14 cellular contexts compared by ENCODE assay signal in genomic region chr10:14758994-14759664, GRCh38. TPM values are rescaled to one million over a fixed set of nuclear protein-coding genes. Genes with fewer than 3 reads are reported as not detected.
DNase-seq lines count a peak whose midpoint lies in the region; TF ChIP-seq lines count a peak whose summit lies in the region.
"Had no signal": no experiment of that assay in that cellular context is flagged by ENCODE, and none has a peak within 500 bp of the region (broad histone marks: within the 10 kb centered on the region; RNA-seq: fewer than 3 reads in every experiment).

No MANE protein-coding gene starts in this region.

- H3K9me3 Mint-ChIP-seq in chondrocyte (ENCODE audit: low read depth) (no peaks in the 10 kb centered on the region), glutamatergic neuron (ENCODE audit: unreplicated experiment) (no peaks in the 10 kb centered on the region)

- H3K4me3 ChIP-seq in MG63, result no peak overlapping the region
- H3K4me3 ChIP-seq: hepatocyte, sigmoid colon had no signal

- peak; percentile 42 for TF ChIP-seq CTCF in chondrocyte (IDR thresholded peaks at IDR 0.05)
- TF ChIP-seq CTCF in glutamatergic neuron (IDR thresholded peaks at IDR 0.05; ENCODE audit: partially characterized antibody, unreplicated experiment), result no peak

- no peaks in the 10 kb centered on the region for H3K9me3 ChIP-seq in MG63
- H3K9me3 ChIP-seq: sigmoid colon had no signal

- H3K36me3 Mint-ChIP-seq in chondrocyte (ENCODE audit: low read depth) (no peaks in the 10 kb centered on the region), glutamatergic neuron (ENCODE audit: unreplicated experiment) (no peaks in the 10 kb centered on the region)
- H3K36me3 Mint-ChIP-seq: activated naive CD8-positive, alpha-beta T cell; mesothelial cell of epicardium had no signal

- H3K4me1 Mint-ChIP-seq in chondrocyte (ENCODE audit: low read depth) (no peaks in the 10 kb centered on the region), glutamatergic neuron (ENCODE audit: low read depth, unreplicated experiment) (peaks cover 2% of the 10 kb centered on the region)

- H3K27me3 Mint-ChIP-seq in chondrocyte (ENCODE audit: low read depth) (no peaks in the 10 kb centered on the region), glutamatergic neuron (ENCODE audit: unreplicated experiment) (no peaks in the 10 kb centered on the region)
- H3K27me3 Mint-ChIP-seq: activated naive CD8-positive, alpha-beta T cell had no signal

- H3K27ac Mint-ChIP-seq in chondrocyte (ENCODE audit: unreplicated experiment) (no peak overlapping the region), glutamatergic neuron (ENCODE audit: unreplicated experiment) (no peak overlapping the region)
- H3K27ac Mint-ChIP-seq: activated naive CD8-positive, alpha-beta T cell; mesothelial cell of epicardium had no signal

- DNase-seq in 8988T, result peak; percentile 24
- DNase-seq in COLO668 (lab: John Stamatoyannopoulos, UW; ENCODE audit: unreplicated experiment), result peak; percentile 10
- peak; percentile 30 for DNase-seq in NCI-H69 (lab: John Stamatoyannopoulos, UW)
- DNase-seq in chondrocyte (ENCODE audit: low spot score), result no peak
- DNase-seq in NCI-H2029 treated with DMSO at 0.1 percent for 48 hours (lab: John Stamatoyannopoulos, UW), result no peak
- DNase-seq in A172 (ENCODE audit: low spot score), result no peak
- no peak for DNase-seq in glutamatergic neuron
- no peak for DNase-seq in MG63
- DNase-seq: KBM-7; sigmoid colon; stimulated activated CD8-positive, alpha-beta memory T cell treated with anti-CD3 and anti-CD28 coated beads, Interleukin-4, amount 100 ng/mL, for 48 hours had no signal

- H3K4me3 Mint-ChIP-seq in chondrocyte (ENCODE audit: unreplicated experiment) (no peak overlapping the region), glutamatergic neuron (ENCODE audit: unreplicated experiment) (no peak overlapping the region)
- H3K4me3 Mint-ChIP-seq: activated naive CD8-positive, alpha-beta T cell; mesothelial cell of epicardium had no signal

- H3K27me3 ChIP-seq in MG63, result no peaks in the 10 kb centered on the region
- H3K27me3 ChIP-seq: hepatocyte, sigmoid colon had no signal

- no peaks in the 10 kb centered on the region for H3K36me3 ChIP-seq in MG63
- H3K36me3 ChIP-seq: sigmoid colon had no signal

RNA-seq across cellular contexts. Expression of gene FAM107B, which starts 15.6 kb away (rescaled TPM):
- total RNA-seq in chondrocyte, result 13.8 to 29.6 TPM (median 29.1 TPM) in 3 replicates
- total RNA-seq in A172 (2014; rRNA removed; shearing (Covaris generic)), result 18.2 and 24.3 TPM in 2 replicates
- total RNA-seq in glutamatergic neuron (ENCODE audit: unreplicated experiment), result 88.6 TPM
- total RNA-seq in MG63 (2014; rRNA removed; shearing (Covaris generic); ENCODE audit: low replicate concordance), result 62.0 and 103 TPM in 2 replicates

Comparison
In these comparisons a context has a peak if more than half of its experiments do, and no peak if none do; other contexts are left out.
1. DNase-seq: peak in 8988T (single experiment), COLO668 (single experiment) and NCI-H69 (single experiment); none in chondrocyte (single experiment), NCI-H2029 treated with DMSO at 0.1 percent for 48 hours (single experiment), A172 (single experiment), glutamatergic neuron (single experiment) and MG63 (single experiment).